13 cellular contexts compared by ENCODE assay signal in the genomic region with DNA sequence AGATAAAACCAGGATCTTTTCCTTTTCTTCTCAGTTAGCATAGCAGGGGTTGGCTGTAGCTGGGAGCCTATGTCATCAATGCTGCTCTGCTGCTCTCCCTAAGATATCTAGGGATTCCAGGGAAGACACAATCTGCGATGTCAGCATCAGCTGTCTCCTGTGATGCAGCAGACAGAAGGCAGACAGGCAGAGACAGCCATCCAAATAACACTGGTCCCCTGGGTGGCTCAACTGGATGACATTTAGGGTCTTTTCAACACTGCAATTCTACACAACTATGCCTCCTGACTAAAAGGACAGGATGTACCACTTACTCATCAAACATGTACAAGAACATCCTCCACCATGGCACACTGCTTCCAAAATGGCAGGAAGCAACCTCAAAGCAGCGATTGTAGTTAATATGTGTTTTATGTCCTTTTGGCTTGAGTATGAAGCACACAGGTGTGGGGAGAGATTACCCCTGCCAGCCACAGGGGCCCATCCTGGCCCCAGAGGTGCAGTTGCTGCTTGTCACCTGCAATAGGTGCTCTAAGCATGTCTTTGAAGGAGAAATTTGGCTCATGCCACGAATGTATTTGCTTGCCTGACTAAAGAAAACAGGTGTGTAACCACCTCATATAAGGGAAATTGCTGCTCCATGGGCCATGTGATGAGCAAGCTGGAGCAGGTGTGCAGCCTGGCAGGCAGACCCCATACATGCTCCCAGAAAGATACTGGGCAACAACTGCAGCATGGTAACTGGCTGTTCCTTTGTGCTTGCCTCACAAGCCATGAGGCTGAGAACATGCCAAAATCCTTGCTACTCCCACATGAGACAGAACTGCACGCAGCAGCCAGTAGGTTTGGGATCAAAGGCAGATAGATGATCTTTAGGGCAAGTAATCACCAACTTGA.
A peak's percentile ranks its signal among the peaks of the same experiment; 100 is the strongest.
DNase-seq lines count a peak whose midpoint lies in the region; ATAC-seq, FAIRE-seq and TF ChIP-seq lines count a peak whose summit lies in the region.
"Had no signal": no experiment of that assay in that cellular context is flagged by ENCODE, and none has a peak within 500 bp of the region (broad histone marks: within the 10 kb centered on the region; RNA-seq: fewer than 3 reads in every experiment).

No MANE protein-coding gene starts in this region.

- ATAC-seq in HG03175 (IDR thresholded peaks at IDR 0.05; ENCODE audit: unreplicated experiment): no peak
- ATAC-seq in naive thymus-derived CD4-positive, alpha-beta T cell: no peak
- ATAC-seq: gastroesophageal sphincter, T-cell had no signal

- H3K18ac ChIP-seq in H9 (ENCODE audit: insufficient read length, low read depth, low read length): no peak overlapping the region

- H4K8ac ChIP-seq in H9 (replicated peaks; ENCODE audit: insufficient read length, low read depth, low read length): no peak overlapping the region

- H3K23ac ChIP-seq in H9 (ENCODE audit: insufficient read length, low read depth, low read length): no peak overlapping the region

- no peaks in the 10 kb centered on the region for H3K36me3 Mint-ChIP-seq in H9 (ENCODE audit: insufficient read depth in 1 of 3, low read depth in 3 of 3)
- no peaks in the 10 kb centered on the region for H3K36me3 Mint-ChIP-seq in naive thymus-derived CD4-positive, alpha-beta T cell
- H3K36me3 Mint-ChIP-seq: T-cell had no signal

- intact Hi-C loops in prostate gland (cut with DNase I): no loop called here
- intact Hi-C loops in stomach (cut with DNase I; ENCODE audit: low total_unique reads): no loop called here
- intact Hi-C loops in naive thymus-derived CD4-positive, alpha-beta T cell (cut with micrococcal nuclease): no loop called here

- H3K27ac Mint-ChIP-seq in H9: no peak overlapping the region
- no peak overlapping the region for H3K27ac Mint-ChIP-seq in naive thymus-derived CD4-positive, alpha-beta T cell
- H3K27ac Mint-ChIP-seq: activated T-cell treated with anti-CD3 and anti-CD28 coated beads, Interleukin-2, amount 50 U/mL, for 24 hours; nephron; T-cell had no signal

- no peak overlapping the region for H3K4me3 ChIP-seq in bronchial epithelial cell (ENCODE audit: low read depth, low read length)
- no peak overlapping the region for H3K4me3 ChIP-seq in prostate gland
- no peak overlapping the region for H3K4me3 ChIP-seq in stomach
- no peak overlapping the region for H3K4me3 ChIP-seq in naive thymus-derived CD4-positive, alpha-beta T cell (ENCODE audit: low read length)
- H3K4me3 ChIP-seq: gastroesophageal sphincter had no signal

- DNase-seq in H9: peak; percentile 61
- DNase-seq in NCI-H146 treated with DMSO at 0.1 percent for 48 hours (lab: John Stamatoyannopoulos, UW; ENCODE audit: unreplicated experiment): peak; percentile 28
- DNase-seq in bronchial epithelial cell (ENCODE audit: low read depth): peak; percentile 14
- DNase-seq in prostate gland (ENCODE audit: low spot score): peak; percentile 7
- no peak for DNase-seq in stomach
- no peak for DNase-seq in naive thymus-derived CD4-positive, alpha-beta T cell
- DNase-seq: activated CD4-positive, alpha-beta T cell treated with anti-CD3 and anti-CD28 coated beads for 4 hours; activated T-cell treated with anti-CD3 and anti-CD28 coated beads, Interleukin-2, amount 50 U/mL, for 24 hours; small intestine; T-cell had no signal

- CTCF ChIA-PET in naive thymus-derived CD4-positive, alpha-beta T cell (lab: Charles Lee): no interaction called here

- H3K27ac ChIP-seq in H9 (ENCODE audit: insufficient read length, low read depth, low read length) (no peak overlapping the region), prostate gland (no peak overlapping the region), stomach (no peak overlapping the region)
- no peak overlapping the region for H3K27ac ChIP-seq in naive thymus-derived CD4-positive, alpha-beta T cell (ENCODE audit: low read depth, low read length)
- H3K27ac ChIP-seq: gastroesophageal sphincter had no signal

- H3K27me3 ChIP-seq in H9 (ENCODE audit: insufficient read depth, low read length) (no peaks in the 10 kb centered on the region), bronchial epithelial cell (ENCODE audit: control insufficient read depth, insufficient read depth, low read length) (no peaks in the 10 kb centered on the region), prostate gland (replicated peaks; ENCODE audit: insufficient read depth) (no peaks in the 10 kb centered on the region), stomach (peaks cover 0 to 5% (median 0%) of the 10 kb centered on the region in 3 donors)
- H3K27me3 ChIP-seq in naive thymus-derived CD4-positive, alpha-beta T cell (ENCODE audit: control insufficient read depth in 2 of 2, insufficient read depth in 2 of 2, low read length in 2 of 2): peaks cover 0 to 3% of the 10 kb centered on the region in 2 donors
- H3K27me3 ChIP-seq: gastroesophageal sphincter had no signal

- H3K4me1 ChIP-seq in H9 (ENCODE audit: insufficient read depth, low read length) (no peaks in the 10 kb centered on the region), prostate gland (replicated peaks) (no peaks in the 10 kb centered on the region), stomach (no peaks in the 10 kb centered on the region)
- no peaks in the 10 kb centered on the region for H3K4me1 ChIP-seq in naive thymus-derived CD4-positive, alpha-beta T cell (ENCODE audit: control insufficient read depth in 2 of 2, insufficient read depth in 2 of 2, low read length in 2 of 2)
- H3K4me1 ChIP-seq: gastroesophageal sphincter had no signal

- H2BK20ac ChIP-seq in H9 (ENCODE audit: low read depth, low read length, poor library complexity, severe bottlenecking): no peak overlapping the region

- H3K14ac ChIP-seq in H9 (ENCODE audit: insufficient read depth, low read length): no peak overlapping the region

- no peak overlapping the region for H4K91ac ChIP-seq in H9 (ENCODE audit: insufficient read length, low read depth, low read length)

- no peak for TF ChIP-seq EP300 in stomach (IDR thresholded peaks at IDR 0.05)

- H3K9me3 ChIP-seq in H9 (ENCODE audit: control insufficient read depth, low read depth, low read length): no peaks in the 10 kb centered on the region
- H3K9me3 ChIP-seq in prostate gland: no peaks in the 10 kb centered on the region
- peaks cover 0 to 5% (median 0%) of the 10 kb centered on the region in 4 donors for H3K9me3 ChIP-seq in stomach
- H3K9me3 ChIP-seq in naive thymus-derived CD4-positive, alpha-beta T cell (ENCODE audit: control insufficient read depth in 2 of 3, low read length in 3 of 3): no peaks in the 10 kb centered on the region

- POLR2A ChIA-PET in naive thymus-derived CD4-positive, alpha-beta T cell (lab: Charles Lee): no interaction called here

- no peaks in the 10 kb centered on the region for H3K23me2 ChIP-seq in H9 (ENCODE audit: insufficient read length, low read depth, low read length, poor library complexity, severe bottlenecking)

- H3K4me1 Mint-ChIP-seq in H9: peaks cover under 1 to 6% of the 10 kb centered on the region in 2 experiments; a peak in 3 of 4 replicates
- no peaks in the 10 kb centered on the region for H3K4me1 Mint-ChIP-seq in naive thymus-derived CD4-positive, alpha-beta T cell
- H3K4me1 Mint-ChIP-seq: nephron, T-cell had no signal

- no peak overlapping the region for H2BK12ac ChIP-seq in H9 (ENCODE audit: insufficient read length, low read depth, low read length)

- no peak overlapping the region for H2AK5ac ChIP-seq in H9 (ENCODE audit: insufficient read length, low read length)

- no peak overlapping the region for H3K56ac ChIP-seq in H9 (ENCODE audit: insufficient read length, low read depth, low read length)

- no peaks in the 10 kb centered on the region for H3K79me2 ChIP-seq in H9 (ENCODE audit: insufficient read depth, low read length)

- no peak overlapping the region for H3K4me3 Mint-ChIP-seq in H9
- H3K4me3 Mint-ChIP-seq in naive thymus-derived CD4-positive, alpha-beta T cell: no peak overlapping the region
- H3K4me3 Mint-ChIP-seq: activated T-cell treated with anti-CD3 and anti-CD28 coated beads, Interleukin-2, amount 50 U/mL, for 24 hours; nephron; T-cell had no signal

- TF ChIP-seq CTCF in H9 (conservative IDR thresholded peaks at IDR 0.05) (peak; percentile 67), bronchial epithelial cell (IDR thresholded peaks at IDR 0.05; ENCODE audit: insufficient read depth, low read length, severe bottlenecking) (peak; percentile 51), prostate gland (IDR thresholded peaks at IDR 0.05) (peak in 2 of 4 experiments; percentile 26 to 42), stomach (IDR thresholded peaks at IDR 0.05) (peak in 1 of 7 experiments; percentile 11)

- no peak overlapping the region for H2AFZ ChIP-seq in H9 (ENCODE audit: low read length)

- peak; percentile 50 for FAIRE-seq in bronchial epithelial cell (lab: Jason Lieb, UNC)

- no peak overlapping the region for H3K9ac ChIP-seq in H9 (ENCODE audit: extremely low read depth, insufficient read length, low read length)

- H3T11ph ChIP-seq in H9 (ENCODE audit: low read length): no peak overlapping the region

- H3K4ac ChIP-seq in H9 (ENCODE audit: low read depth, low read length): no peak overlapping the region

- no peak overlapping the region for H2BK5ac ChIP-seq in H9 (ENCODE audit: insufficient read length, low read length)

- H3K36me3 ChIP-seq in bronchial epithelial cell (ENCODE audit: control insufficient read depth, insufficient read depth, low read length) (no peaks in the 10 kb centered on the region), prostate gland (no peaks in the 10 kb centered on the region), stomach (no peaks in the 10 kb centered on the region)
- H3K36me3 ChIP-seq in naive thymus-derived CD4-positive, alpha-beta T cell (ENCODE audit: control insufficient read depth in 2 of 3, insufficient read depth in 3 of 3, low read length in 3 of 3): no peaks in the 10 kb centered on the region
- H3K36me3 ChIP-seq: gastroesophageal sphincter had no signal

- TF ChIP-seq POLR2A in prostate gland (IDR thresholded peaks at IDR 0.05): no peak
- TF ChIP-seq POLR2A in stomach (IDR thresholded peaks at IDR 0.05): no peak

- no peaks in the 10 kb centered on the region for H3K27me3 Mint-ChIP-seq in H9 (ENCODE audit: low read depth)
- peaks cover 9 to 34% (median 26%) of the 10 kb centered on the region in 5 donors for H3K27me3 Mint-ChIP-seq in naive thymus-derived CD4-positive, alpha-beta T cell

- H3K9me3 Mint-ChIP-seq in H9: no peaks in the 10 kb centered on the region
- peaks cover 0 to 3% (median 0%) of the 10 kb centered on the region in 11 donors for H3K9me3 Mint-ChIP-seq in naive thymus-derived CD4-positive, alpha-beta T cell
- H3K9me3 Mint-ChIP-seq: activated T-cell treated with anti-CD3 and anti-CD28 coated beads, Interleukin-2, amount 50 U/mL, for 24 hours; nephron; T-cell had no signal

- H2BK15ac ChIP-seq in H9 (ENCODE audit: low read depth, low read length): no peak overlapping the region

- no peak overlapping the region for H4K5ac ChIP-seq in H9 (ENCODE audit: insufficient read length, low read depth, low read length)

- no CpG with 5 or more reads among the region's 4 CpGs for WGBS in H9 (ENCODE audit: extremely low coverage, insufficient read length, low lambda C conversion rate)
- 53% methylated on average over 4 of the region's 4 CpGs for WGBS in prostate gland
- WGBS in stomach, 5 donors: 61 to 71% (median 66%) methylated on average over 4 of the region's 4 CpGs

- H4K20me1 ChIP-seq in H9 (ENCODE audit: control insufficient read depth, insufficient read depth, insufficient read length): no peaks in the 10 kb centered on the region

- H2BK120ac ChIP-seq in H9 (ENCODE audit: low read depth, low read length, poor library complexity, severe bottlenecking): no peak overlapping the region

- H3K4me2 ChIP-seq in H9 (ENCODE audit: insufficient read depth, insufficient read length, low read length): no peak overlapping the region

- H3K79me1 ChIP-seq in H9 (ENCODE audit: insufficient read depth, low read depth, low read length, poor library complexity, severe bottlenecking): no peaks in the 10 kb centered on the region

Comparison
In these comparisons a context has a peak if more than half of its experiments do, and no peak if none do; other contexts are left out.
1. DNase-seq: peak in H9 (single experiment), NCI-H146 treated with DMSO at 0.1 percent for 48 hours (single experiment), bronchial epithelial cell (single experiment) and prostate gland (single experiment); none in stomach (single experiment) and naive thymus-derived CD4-positive, alpha-beta T cell (0 of 9).